ENCODE assay signal across 1 cellular context in the genomic region with DNA sequence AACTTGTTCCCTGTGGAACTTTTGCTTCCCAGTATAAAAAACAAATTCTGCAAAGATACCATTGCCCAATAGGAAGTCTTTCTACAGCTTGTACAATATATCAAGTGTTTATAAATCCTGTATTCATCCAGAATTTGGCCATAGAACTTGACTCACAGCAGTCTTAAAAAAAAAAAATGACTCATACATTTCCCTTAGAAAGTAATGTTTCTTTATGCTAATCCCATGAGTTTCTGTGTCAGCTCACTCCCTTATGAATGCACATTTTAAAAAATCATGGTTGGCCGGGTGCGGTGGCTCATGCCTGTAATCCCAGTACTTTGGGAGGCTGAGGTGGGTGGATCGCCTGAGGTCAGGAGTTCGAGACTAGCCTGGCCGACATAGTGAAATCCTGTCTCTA.
TF ChIP-seq lines count a peak whose summit lies in the region.

No MANE protein-coding gene starts in this region.

TF ChIP-seq in liver, 16 proteins besides CTCF, POLR2A, EP300 and RAD21 (continued from another document):
- no peak for TF ChIP-seq HNF4A (conservative IDR thresholded peaks at IDR 0.05)
